Comparison of ENCODE assay signal across 30 cellular contexts in genomic region chr5:174760721-174761120, GRCh38. TPM values are rescaled to one million over a fixed set of nuclear protein-coding genes. Genes with fewer than 3 reads are reported as not detected.
"Had no signal": no experiment of that assay in that cellular context is flagged by ENCODE, and none has a peak within 500 bp of the region (broad histone marks: within the 10 kb centered on the region; RNA-seq: fewer than 3 reads in every experiment).

No MANE protein-coding gene starts in this region.

- H3K4me3 Mint-ChIP-seq: activated B cell treated with CpG ODN at 0.5 μM for 24 hours; activated CD4-positive, alpha-beta T cell treated with anti-CD3 and anti-CD28 coated beads, Interleukin-2, amount 10 ng/mL, durations not matched to agents 24 days and 14 days; activated naive CD8-positive, alpha-beta T cell treated with anti-CD3 and anti-CD28 coated beads, Interleukin-2, amount 50 U/mL, for 24 hours; activated T-cell treated with anti-CD3 and anti-CD28 coated beads, Interleukin-2, amount 50 U/mL, for 4 hours; T-helper 17 cell had no signal

- DNase-seq: activated B cell treated with CpG ODN at 0.5 μM for 24 hours; activated CD4-positive, alpha-beta T cell treated with anti-CD3 and anti-CD28 coated beads for 1 hour; activated CD4-positive, alpha-beta T cell treated with anti-CD3 and anti-CD28 coated beads, Interleukin-2, amount 10 ng/mL, durations not matched to agents 24 days and 14 days; activated CD4-positive, alpha-beta T cell treated with anti-CD3 and anti-CD28 coated beads, Interleukin-2, amount 50 U/mL, for 48 hours; activated CD8-positive, alpha-beta memory T cell treated with anti-CD3 and anti-CD28 coated beads for 24 hours; activated effector memory CD4-positive, alpha-beta T cell treated with anti-CD3 and anti-CD28 coated beads, Interleukin-2, amount 50 U/mL, for 16 hours; activated naive CD4-positive, alpha-beta T cell treated with Interleukin-2 at 50 U/mL for 16 hours; activated naive CD8-positive, alpha-beta T cell treated with anti-CD3 and anti-CD28 coated beads, Interleukin-2, amount 50 U/mL, for 24 hours; activated T-cell treated with anti-CD3 and anti-CD28 coated beads, Interleukin-2, amount 50 U/mL, for 4 hours; amniotic stem cell; body of pancreas; central memory CD4-positive, alpha-beta T cell; KG1; NCI-H1092; NCI-H1417; NCI-H1694; NCI-H2029; NCI-H2107; NCI-H345; NCI-H510A; NCI-H69; NK-92 treated with Interleukin-12 subunit alpha and Interleukin-12 subunit beta, amount 100 ng/mL, for 24 hours; OCI-M1; Peyer's patch; SHP77 treated with DMSO at 0.1 percent for 48 hours; T-helper 17 cell; T-helper 9 cell had no signal

- H3K36me3 Mint-ChIP-seq: activated naive CD4-positive, alpha-beta T cell treated with anti-CD3 and anti-CD28 coated beads, Interleukin-2, amount 50 U/mL, for 72 hours had no signal

- H3K27me3 ChIP-seq: ascending aorta, body of pancreas, Peyer's patch had no signal

- H3K9me3 Mint-ChIP-seq: activated CD4-positive, alpha-beta T cell treated with anti-CD3 and anti-CD28 coated beads, Interleukin-2, amount 10 ng/mL, durations not matched to agents 24 days and 14 days; activated naive CD8-positive, alpha-beta T cell treated with anti-CD3 and anti-CD28 coated beads, Interleukin-2, amount 50 U/mL, for 24 hours; activated T-cell treated with anti-CD3 and anti-CD28 coated beads, Interleukin-2, amount 50 U/mL, for 4 hours had no signal

- ATAC-seq: activated naive CD4-positive, alpha-beta T cell treated with anti-CD3 and anti-CD28 coated beads, Interleukin-2, amount 50 U/mL, for 72 hours; activated naive CD8-positive, alpha-beta T cell treated with anti-CD3 and anti-CD28 coated beads, Interleukin-2, amount 50 U/mL, for 24 hours; activated T-cell treated with anti-CD3 and anti-CD28 coated beads, Interleukin-2, amount 50 U/mL, for 4 hours; body of pancreas; T-helper 17 cell had no signal

- H3K27ac ChIP-seq: ascending aorta, body of pancreas, Peyer's patch had no signal

- H3K4me1 ChIP-seq: ascending aorta, body of pancreas, Peyer's patch had no signal

- H3K27ac Mint-ChIP-seq: activated B cell treated with CpG ODN at 0.5 μM for 24 hours; activated CD4-positive, alpha-beta T cell treated with anti-CD3 and anti-CD28 coated beads, Interleukin-2, amount 10 ng/mL, durations not matched to agents 24 days and 14 days; activated naive CD4-positive, alpha-beta T cell treated with anti-CD3 and anti-CD28 coated beads, Interleukin-2, amount 50 U/mL, for 72 hours; activated naive CD8-positive, alpha-beta T cell treated with anti-CD3 and anti-CD28 coated beads, Interleukin-2, amount 50 U/mL, for 24 hours; T-helper 17 cell had no signal

- H3K36me3 ChIP-seq: ascending aorta, Peyer's patch had no signal

- H3K4me3 ChIP-seq: ascending aorta, body of pancreas, Peyer's patch had no signal

- H3K27me3 Mint-ChIP-seq: activated B cell treated with CpG ODN at 0.5 μM for 24 hours; activated CD4-positive, alpha-beta T cell treated with anti-CD3 and anti-CD28 coated beads, Interleukin-2, amount 10 ng/mL, durations not matched to agents 24 days and 14 days had no signal

- H3K4me1 Mint-ChIP-seq: activated B cell treated with CpG ODN at 0.5 μM for 24 hours; activated CD4-positive, alpha-beta T cell treated with anti-CD3 and anti-CD28 coated beads, Interleukin-2, amount 10 ng/mL, durations not matched to agents 24 days and 14 days; activated naive CD8-positive, alpha-beta T cell treated with anti-CD3 and anti-CD28 coated beads, Interleukin-2, amount 50 U/mL, for 24 hours; T-helper 17 cell had no signal

- H3K9me3 ChIP-seq: ascending aorta, body of pancreas, Peyer's patch had no signal

RNA-seq across cellular contexts. Expression of gene MSX2, which starts 36.3 kb away (rescaled TPM):
- total RNA-seq: activated B cell treated with CpG ODN at 0.5 μM for 24 hours; activated CD4-positive, alpha-beta T cell treated with anti-CD3 and anti-CD28 coated beads, Interleukin-2, amount 10 ng/mL, durations not matched to agents 24 days and 14 days; activated naive CD4-positive, alpha-beta T cell treated with anti-CD3 and anti-CD28 coated beads, Interleukin-2, amount 50 U/mL, for 72 hours; ascending aorta; body of pancreas; bronchial epithelial cell had no signal
